Comparison of ENCODE assay signal across 10 cellular contexts in genomic region chr7:100270089-100270914, GRCh38. TPM values are rescaled to one million over a fixed set of nuclear protein-coding genes. Genes with fewer than 3 reads are reported as not detected.
DNase-seq lines count a peak whose midpoint lies in the region; ATAC-seq, FAIRE-seq and TF ChIP-seq lines count a peak whose summit lies in the region.
"Not testable (repeated sequence)": the region's sequence is repeated elsewhere in the genome, so short reads cannot be mapped to it uniquely, and the experiment has no call there.
"Had no signal": no experiment of that assay in that cellular context is flagged by ENCODE, and none has a peak within 500 bp of the region (broad histone marks: within the 10 kb centered on the region; RNA-seq: fewer than 3 reads in every experiment).

No MANE protein-coding gene starts in this region.

- CTCF ChIA-PET in Calu3 (lab: Charles Lee), result interaction anchor here (1.8 kb wide), 1 partner anchor 15 kb away, joined by 4 read pairs; no protein-coding TSS in a partner anchor

- not testable (repeated sequence) for TF ChIP-seq POLR2A in right lobe of liver (IDR thresholded peaks at IDR 0.05)

- ATAC-seq in right lobe of liver (peak; percentile 46 to 72 (median 58)), pancreas (peak; percentile 42 to 63 (median 50))

- H3K27ac ChIP-seq in right lobe of liver, result not testable (repeated sequence)
- peak overlapping the region; percentile 31 to 84 (median 58) for H3K27ac ChIP-seq in pancreas
- peak overlapping the region in 1 of 2 donors; percentile 9 for H3K27ac ChIP-seq in tibial artery

- BruUV-seq in Calu3 (replicated peaks; lab: Mats Ljungman, UMichigan), result TSS peak; percentile 37

- in situ Hi-C loops in astrocyte of the spinal cord (cut with HindIII; ENCODE audit: low sequenced_read_pairs), result not testable (repeated sequence)

- intact Hi-C loops in Calu3 (cut with micrococcal nuclease; ENCODE audit: unreplicated experiment); right lobe of liver (cut with DNase I); pancreas (cut with DNase I); tibial artery (cut with DNase I; ENCODE audit: low total_unique reads): not testable (repeated sequence)

- peak overlapping the region; percentile 67 for H3K4me3 Mint-ChIP-seq in Calu3 (ENCODE audit: low read depth, unreplicated experiment)

- peak overlapping the region; percentile 63 for H3K27ac Mint-ChIP-seq in Calu3 (ENCODE audit: unreplicated experiment)

- not testable (repeated sequence) for TF ChIP-seq CTCF in Calu3 (IDR thresholded peaks at IDR 0.05; ENCODE audit: unreplicated experiment); WI38 (IDR thresholded peaks at IDR 0.05; ENCODE audit: low read depth, low read length); astrocyte of the spinal cord (IDR thresholded peaks at IDR 0.05; ENCODE audit: low read depth, low read length); fibroblast of the aortic adventitia (IDR thresholded peaks at IDR 0.05; ENCODE audit: insufficient read depth, low read length); right lobe of liver (IDR thresholded peaks at IDR 0.05); pancreas (IDR thresholded peaks at IDR 0.05); tibial artery (IDR thresholded peaks at IDR 0.05)

- peaks cover 19% of the 10 kb centered on the region for H3K36me3 Mint-ChIP-seq in Calu3 (ENCODE audit: insufficient read depth, unreplicated experiment)

- not testable (repeated sequence) for H3K27me3 ChIP-seq in right lobe of liver, pancreas, tibial artery

- not testable (repeated sequence) for H3K4me1 ChIP-seq in right lobe of liver, pancreas
- peaks cover 0 to 17% (median 10%) of the 10 kb centered on the region in 4 donors for H3K4me1 ChIP-seq in tibial artery

- DNase-seq in Calu3 (peak; percentile 30), NCI-H1105 (lab: John Stamatoyannopoulos, UW) (peak; percentile 1), astrocyte of the spinal cord (ENCODE audit: low read depth, low spot score) (peak; percentile 22), fibroblast of the aortic adventitia (ENCODE audit: low read depth) (peak; percentile 23), pancreas (peak in 5 of 6 donors; percentile 18 to 57 (median 45))
- not testable (repeated sequence) for DNase-seq in right lobe of liver, tibial artery

- not testable (repeated sequence) for H3K27me3 Mint-ChIP-seq in Calu3 (ENCODE audit: unreplicated experiment)

- 7% methylated on average over 5 of the region's 22 CpGs for WGBS in right lobe of liver (ENCODE audit: insufficient coverage, low coverage, low lambda C conversion rate, missing lambda C conversion rate)
- 6 to 15% methylated on average over 14 to 15 of the region's 22 CpGs for WGBS in pancreas, 2 donors

- H3K9me3 ChIP-seq in right lobe of liver, pancreas, tibial artery: not testable (repeated sequence)

- not testable (repeated sequence) for FAIRE-seq in pancreas (lab: Jason Lieb, UNC)

- H3K9me3 Mint-ChIP-seq in Calu3 (ENCODE audit: low read depth, unreplicated experiment), result not testable (repeated sequence)

- not testable (repeated sequence) for H3K36me3 ChIP-seq in right lobe of liver, pancreas, tibial artery

- H3K4me1 Mint-ChIP-seq in Calu3 (ENCODE audit: low read depth, unreplicated experiment), result peaks cover 14% of the 10 kb centered on the region

- H3K4me3 ChIP-seq in WI38 (ENCODE audit: low read depth, low read length), result peak overlapping the region; percentile 65
- H3K4me3 ChIP-seq in astrocyte of the spinal cord (ENCODE audit: low read depth, low read length), result peak overlapping the region; percentile 56
- H3K4me3 ChIP-seq in fibroblast of the aortic adventitia (ENCODE audit: low read depth, low read length), result peak overlapping the region; percentile 73
- not testable (repeated sequence) for H3K4me3 ChIP-seq in right lobe of liver
- peak overlapping the region; percentile 7 to 64 (median 47) for H3K4me3 ChIP-seq in pancreas
- H3K4me3 ChIP-seq in tibial artery, result peak overlapping the region; percentile 78 to 84

RNA-seq across cellular contexts. Expression of gene SPDYE3, which starts 37.2 kb away (rescaled TPM):
- total RNA-seq in Calu3 (2022) (not detected in 2 replicates), fibroblast of the aortic adventitia (ENCODE audit: low replicate concordance) (not detected in 2 replicates), right lobe of liver (not detected), pancreas (not detected)
- polyA plus RNA-seq in pancreas, result under 1 TPM; 0.08 to 0.09 TPM
- total RNA-seq: left cardiac atrium, transverse colon had no signal

RNA-seq across cellular contexts. Expression of gene PVRIG, which starts 50.6 kb away (rescaled TPM):
- total RNA-seq in Calu3 (2022), result not detected in 2 replicates
- total RNA-seq in fibroblast of the aortic adventitia (ENCODE audit: low replicate concordance), result not detected in 2 replicates
- under 1 TPM in 3 of 6 experiments, not detected in 3; 0.17 to 0.89 (median 0.37) TPM for total RNA-seq in right lobe of liver
- under 1 TPM in 2 of 6 donors, not detected in 4; 0.22 to 0.34 TPM for total RNA-seq in pancreas
- under 1 TPM in 1 of 2 donors, not detected in 1; 0.09 TPM for polyA plus RNA-seq in pancreas
